27 cellular contexts compared by ENCODE assay signal in the genomic region with DNA sequence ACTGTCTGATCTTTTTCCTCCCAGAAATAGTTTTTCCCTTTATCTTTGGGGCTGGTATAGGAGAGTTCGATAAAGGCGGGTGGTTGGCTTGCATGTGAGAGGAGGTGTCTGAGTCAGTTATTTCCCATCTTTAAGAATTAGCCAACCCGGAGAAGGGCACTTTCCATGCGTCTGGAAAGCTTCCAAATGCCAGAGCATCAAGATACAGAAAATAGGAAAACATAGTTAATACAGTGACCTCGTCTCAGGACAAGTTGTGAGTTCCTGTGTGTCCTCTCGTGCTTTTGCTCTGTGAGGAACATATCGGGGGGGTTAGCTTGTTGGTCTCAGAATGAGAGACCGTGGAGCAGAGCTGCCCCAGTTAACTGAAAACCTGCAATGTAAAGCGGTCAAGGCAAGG. TPM values are rescaled to one million over a fixed set of nuclear protein-coding genes. Genes with fewer than 3 reads are reported as not detected.
DNase-seq lines count a peak whose midpoint lies in the region; ATAC-seq, FAIRE-seq and TF ChIP-seq lines count a peak whose summit lies in the region.
"Had no signal": no experiment of that assay in that cellular context is flagged by ENCODE, and none has a peak within 500 bp of the region (broad histone marks: within the 10 kb centered on the region; RNA-seq: fewer than 3 reads in every experiment).

No MANE protein-coding gene starts in this region.

- peak overlapping the region; percentile 7 for H3K4me3 Mint-ChIP-seq in astrocyte (ENCODE audit: unreplicated experiment)
- no peak overlapping the region for H3K4me3 Mint-ChIP-seq in stimulated activated effector memory CD8-positive, alpha-beta T cell treated with anti-CD3 and anti-CD28 coated beads, Interleukin-12 subunit alpha, Interleukin-12 subunit beta, amount 100 ng/mL, for 72 hours
- no peak overlapping the region for H3K4me3 Mint-ChIP-seq in activated CD4-positive, alpha-beta T cell treated with anti-CD3 and anti-CD28 coated beads for 36 hours
- H3K4me3 Mint-ChIP-seq: CD4-positive, CD25-positive, alpha-beta regulatory T cell had no signal

- intact Hi-C loops in activated CD4-positive, alpha-beta T cell treated with anti-CD3 and anti-CD28 coated beads for 36 hours (cut with DNase I, micrococcal nuclease), result loop anchor here (5.0 to 10.0 kb wide), 2 partner anchors 455 to 467 kb away; partner anchors contain the start of genes LDAH (in 1 of the 2) and TTC32 (in 1 of the 2)

- peaks cover 15% of the 10 kb centered on the region for H3K4me1 Mint-ChIP-seq in astrocyte (ENCODE audit: low read depth, unreplicated experiment)
- H3K4me1 Mint-ChIP-seq in stimulated activated effector memory CD8-positive, alpha-beta T cell treated with anti-CD3 and anti-CD28 coated beads, Interleukin-12 subunit alpha, Interleukin-12 subunit beta, amount 100 ng/mL, for 72 hours, result peaks cover 39% of the 10 kb centered on the region
- H3K4me1 Mint-ChIP-seq in activated CD4-positive, alpha-beta T cell treated with anti-CD3 and anti-CD28 coated beads for 36 hours, result peaks cover 23% of the 10 kb centered on the region

- no peaks in the 10 kb centered on the region for H3K9me3 ChIP-seq in astrocyte (ENCODE audit: insufficient read depth, low read depth, low read length)
- peaks cover 10% of the 10 kb centered on the region; the same call in 1 of the 2 replicates for H3K9me3 ChIP-seq in SJCRH30 (replicated peaks)

- peaks cover 5% of the 10 kb centered on the region for H3K27me3 Mint-ChIP-seq in astrocyte (ENCODE audit: low read depth, unreplicated experiment)
- H3K27me3 Mint-ChIP-seq in activated CD4-positive, alpha-beta T cell treated with anti-CD3 and anti-CD28 coated beads for 36 hours, result peaks cover 21% of the 10 kb centered on the region

- no peak overlapping the region for H3K27ac Mint-ChIP-seq in astrocyte (ENCODE audit: unreplicated experiment)
- H3K27ac Mint-ChIP-seq in stimulated activated effector memory CD8-positive, alpha-beta T cell treated with anti-CD3 and anti-CD28 coated beads, Interleukin-12 subunit alpha, Interleukin-12 subunit beta, amount 100 ng/mL, for 72 hours, result peak overlapping the region; percentile 36
- no peak overlapping the region for H3K27ac Mint-ChIP-seq in activated CD4-positive, alpha-beta T cell treated with anti-CD3 and anti-CD28 coated beads for 36 hours
- H3K27ac Mint-ChIP-seq: CD4-positive, CD25-positive, alpha-beta regulatory T cell had no signal

- peaks cover 2% of the 10 kb centered on the region for H3K9me3 Mint-ChIP-seq in astrocyte (ENCODE audit: unreplicated experiment)
- peaks cover 4% of the 10 kb centered on the region for H3K9me3 Mint-ChIP-seq in stimulated activated effector memory CD8-positive, alpha-beta T cell treated with anti-CD3 and anti-CD28 coated beads, Interleukin-12 subunit alpha, Interleukin-12 subunit beta, amount 100 ng/mL, for 72 hours
- H3K9me3 Mint-ChIP-seq in activated CD4-positive, alpha-beta T cell treated with anti-CD3 and anti-CD28 coated beads for 36 hours (ENCODE audit: low read depth), result peaks cover 3% of the 10 kb centered on the region

- no peak for ATAC-seq in stimulated activated effector memory CD8-positive, alpha-beta T cell treated with anti-CD3 and anti-CD28 coated beads, Interleukin-12 subunit alpha, Interleukin-12 subunit beta, amount 100 ng/mL, for 72 hours
- ATAC-seq in HG03520 (IDR thresholded peaks at IDR 0.05; ENCODE audit: unreplicated experiment), result no peak
- ATAC-seq in activated CD4-positive, alpha-beta T cell treated with anti-CD3 and anti-CD28 coated beads for 36 hours, result no peak
- ATAC-seq: PC-3 had no signal

- no peaks in the 10 kb centered on the region for H3K79me2 ChIP-seq in astrocyte (ENCODE audit: insufficient read depth, low read length)

- H3K4me1 ChIP-seq in astrocyte (ENCODE audit: insufficient read depth, low read length) (peaks cover 7% of the 10 kb centered on the region), SJCRH30 (no peaks in the 10 kb centered on the region)
- H3K4me1 ChIP-seq: BLaER1 had no signal

- DNase-seq in RWPE1 (ENCODE audit: low spot score) (no peak), astrocyte (ENCODE audit: low read depth) (no peak), mesenteric fat pad (ENCODE audit: low spot score) (peak; percentile 22), SJCRH30 (no peak), middle frontal gyrus (ENCODE audit: extremely low spot score, low spot score) (no peak)
- DNase-seq in stimulated activated effector memory CD8-positive, alpha-beta T cell treated with anti-CD3 and anti-CD28 coated beads, Interleukin-12 subunit alpha, Interleukin-12 subunit beta, amount 100 ng/mL, for 72 hours (ENCODE audit: low spot score in 2 of 2), result no peak
- no peak for DNase-seq in activated CD4-positive, alpha-beta T cell treated with anti-CD3 and anti-CD28 coated beads for 36 hours
- DNase-seq: CD4-positive, CD25-positive, alpha-beta regulatory T cell; DMS153; DND-41; HCEC 1CT; KBM-7; MG63; NCI-H1105 treated with DMSO at 0.1 percent for 48 hours; NCI-H146; NCI-H2029; NCI-H446 treated with DMSO at 0.1 percent for 48 hours; NCI-H526; NCI-H82; NK-92 treated with Interleukin-12 subunit alpha and Interleukin-12 subunit beta, amount 100 ng/mL, for 24 hours; PC-3; Right ventricle myocardium superior had no signal

- no peak overlapping the region for H3K9ac ChIP-seq in astrocyte (ENCODE audit: low read length)
- H3K9ac ChIP-seq: BLaER1 had no signal

- TF ChIP-seq CTCF in RWPE1 (conservative IDR thresholded peaks at IDR 0.05; ENCODE audit: low read depth) (no peak), astrocyte (IDR thresholded peaks at IDR 0.05; ENCODE audit: insufficient read depth, low read depth, low read length) (no peak)

- H3K27ac ChIP-seq in RWPE1, result peak overlapping the region; percentile 71
- no peak overlapping the region for H3K27ac ChIP-seq in astrocyte (ENCODE audit: low read depth, low read length)
- no peak overlapping the region for H3K27ac ChIP-seq in SJCRH30
- H3K27ac ChIP-seq: BLaER1 had no signal

- no peak overlapping the region for H3K4me2 ChIP-seq in astrocyte (ENCODE audit: low read length)
- H3K4me2 ChIP-seq: BLaER1 had no signal

- CTCF ChIA-PET in RWPE1 (lab: Yijun Ruan, JAX), result interaction anchor here (0.6 to 1.2 kb wide), 2 partner anchors 42 to 78 kb away, joined by 3 to 4 read pairs; no protein-coding TSS in a partner anchor
- CTCF ChIA-PET in activated CD4-positive, alpha-beta T cell treated with anti-CD3 and anti-CD28 coated beads for 36 hours (lab: Charles Lee), result interaction anchor here (0.5 to 1.2 kb wide), 2 partner anchors 9 to 507 kb away, joined by 3 to 4 read pairs; no protein-coding TSS in a partner anchor

- no peaks in the 10 kb centered on the region for H3K36me3 Mint-ChIP-seq in astrocyte (ENCODE audit: low read depth, unreplicated experiment)
- peaks cover 10% of the 10 kb centered on the region for H3K36me3 Mint-ChIP-seq in stimulated activated effector memory CD8-positive, alpha-beta T cell treated with anti-CD3 and anti-CD28 coated beads, Interleukin-12 subunit alpha, Interleukin-12 subunit beta, amount 100 ng/mL, for 72 hours
- H3K36me3 Mint-ChIP-seq in activated CD4-positive, alpha-beta T cell treated with anti-CD3 and anti-CD28 coated beads for 36 hours (ENCODE audit: low read depth), result no peaks in the 10 kb centered on the region
- H3K36me3 Mint-ChIP-seq: CD4-positive, CD25-positive, alpha-beta regulatory T cell had no signal

- H3K4me3 ChIP-seq in astrocyte (ENCODE audit: insufficient read depth, low read depth, low read length) (no peak overlapping the region), SJCRH30 (no peak overlapping the region)
- H3K4me3 ChIP-seq: BLaER1, MG63 had no signal

- H4K20me1 ChIP-seq in astrocyte (ENCODE audit: insufficient read depth, low read length), result no peaks in the 10 kb centered on the region
- H4K20me1 ChIP-seq: BLaER1 had no signal

- FAIRE-seq in astrocyte (lab: Jason Lieb, UNC), result no peak
- FAIRE-seq: GM12892, GM19239, H1 had no signal

- no peak overlapping the region for H2AFZ ChIP-seq in astrocyte (ENCODE audit: low read depth, low read length)

- no peaks in the 10 kb centered on the region for H3K27me3 ChIP-seq in astrocyte (ENCODE audit: insufficient read depth, low read length)
- peaks cover 4% of the 10 kb centered on the region for H3K27me3 ChIP-seq in SJCRH30
- H3K27me3 ChIP-seq: BLaER1, MG63 had no signal

- no peaks in the 10 kb centered on the region for H3K36me3 ChIP-seq in astrocyte (ENCODE audit: insufficient read depth, low read length)
- H3K36me3 ChIP-seq in SJCRH30, result no peaks in the 10 kb centered on the region
- H3K36me3 ChIP-seq: BLaER1, MG63 had no signal

- POLR2A ChIA-PET in RWPE1 (lab: Yijun Ruan, JAX; ENCODE audit: low non-redundant PET), result no interaction called here
- POLR2A ChIA-PET in activated CD4-positive, alpha-beta T cell treated with anti-CD3 and anti-CD28 coated beads for 36 hours (lab: Charles Lee), result interaction anchor here (0.6 kb wide), 1 partner anchor 29 kb away, joined by 3 read pairs; no protein-coding TSS in a partner anchor

RNA-seq across cellular contexts. Expression of gene PUM2, which starts 18.7 kb away (rescaled TPM):
- total RNA-seq in astrocyte, result 55.6 and 69.4 TPM in 2 replicates
- 74.2 TPM for total RNA-seq in mesenteric fat pad
- total RNA-seq in SJCRH30 (2014; rRNA removed; shearing (Covaris generic)), result 54.6 and 69.0 TPM in 2 replicates
- 100 to 1,000 TPM in 1 of 2 experiments, 10 to 100 TPM in 1; 78.4 to 112 TPM for total RNA-seq in activated CD4-positive, alpha-beta T cell treated with anti-CD3 and anti-CD28 coated beads for 36 hours
